In genomic region chr1:179770887-179771502, GRCh38 we compare ENCODE assay signal across 22 cellular contexts. TPM values are rescaled to one million over a fixed set of nuclear protein-coding genes. Genes with fewer than 3 reads are reported as not detected.
A peak's percentile ranks its signal among the peaks of the same experiment; 100 is the strongest.
DNase-seq lines count a peak whose midpoint lies in the region; ATAC-seq and TF ChIP-seq lines count a peak whose summit lies in the region.
"Had no signal": no experiment of that assay in that cellular context is flagged by ENCODE, and none has a peak within 500 bp of the region (broad histone marks: within the 10 kb centered on the region; RNA-seq: fewer than 3 reads in every experiment).

No MANE protein-coding gene starts in this region.

- peaks cover 0 to 39% of the 10 kb centered on the region in 2 experiments; a peak in 2 of 4 replicates for H3K4me1 ChIP-seq in SK-N-SH (ENCODE audit: control insufficient read depth in 1 of 2, insufficient read depth in 2 of 2, low read depth in 1 of 2, low read length in 1 of 2)
- H3K4me1 ChIP-seq in PC-3 (ENCODE audit: insufficient read depth, low read length): no peaks in the 10 kb centered on the region
- H3K4me1 ChIP-seq: Peyer's patch, right atrium auricular region had no signal

- no peaks in the 10 kb centered on the region for H3K27me3 Mint-ChIP-seq in activated CD4-positive, alpha-beta memory T cell treated with anti-CD3 and anti-CD28 coated beads, Interleukin-2, amount 10 ng/mL, durations not matched to agents 7 days and 5 days
- H3K27me3 Mint-ChIP-seq: activated naive CD8-positive, alpha-beta T cell treated with anti-CD3 and anti-CD28 coated beads for 36 hours; type B pancreatic cell had no signal

- H3K4me2 ChIP-seq in SK-N-SH: no peak overlapping the region
- H3K4me2 ChIP-seq in PC-3 (ENCODE audit: low read length): no peak overlapping the region
- H3K4me2 ChIP-seq: hepatocyte had no signal

- H3K4me1 Mint-ChIP-seq in activated CD4-positive, alpha-beta memory T cell treated with anti-CD3 and anti-CD28 coated beads, Interleukin-2, amount 10 ng/mL, durations not matched to agents 7 days and 5 days: no peaks in the 10 kb centered on the region
- H3K4me1 Mint-ChIP-seq: activated naive CD8-positive, alpha-beta T cell treated with anti-CD3 and anti-CD28 coated beads for 36 hours had no signal

- H3K36me3 ChIP-seq in SK-N-SH (replicated peaks in 1 of 2; ENCODE audit: control insufficient read depth in 1 of 2, insufficient read depth in 2 of 2, low read length in 1 of 2): no peaks in the 10 kb centered on the region
- no peaks in the 10 kb centered on the region for H3K36me3 ChIP-seq in PC-3 (ENCODE audit: low read depth, low read length)
- H3K36me3 ChIP-seq: Peyer's patch, right atrium auricular region had no signal

- H3F3A ChIP-seq in SK-N-SH (replicated peaks; ENCODE audit: insufficient read depth) (no peaks in the 10 kb centered on the region), PC-3 (ENCODE audit: low read length, unreplicated experiment) (no peaks in the 10 kb centered on the region)

- CTCF ChIA-PET in SK-N-SH (lab: Yijun Ruan, JAX) (interaction anchor here (0.8 to 2.9 kb wide), 7 partner anchors 8 to 64 kb away, joined by 3 to 19 read pairs (median 6); no protein-coding TSS in a partner anchor), PC-3 (lab: Charles Lee) (interaction anchor here (1.0 kb wide), 1 partner anchor 64 kb away, joined by 3 read pairs; no protein-coding TSS in a partner anchor)
- CTCF ChIA-PET in activated CD4-positive, alpha-beta memory T cell treated with anti-CD3 and anti-CD28 coated beads, Interleukin-2, amount 10 ng/mL, durations not matched to agents 7 days and 5 days (lab: Charles Lee): no interaction called here

- 54% methylated on average over 8 of the region's 9 CpGs for WGBS in SK-N-SH (ENCODE audit: low lambda C conversion rate)

- H4K20me1 ChIP-seq in SK-N-SH (ENCODE audit: insufficient read depth): no peaks in the 10 kb centered on the region
- H4K20me1 ChIP-seq in PC-3 (ENCODE audit: low read length): no peaks in the 10 kb centered on the region

- no peaks in the 10 kb centered on the region for H3K9me2 ChIP-seq in SK-N-SH
- H3K9me2 ChIP-seq in PC-3 (replicated peaks; ENCODE audit: low read length): no peaks in the 10 kb centered on the region

- no peak overlapping the region for H3K27ac Mint-ChIP-seq in activated CD4-positive, alpha-beta memory T cell treated with anti-CD3 and anti-CD28 coated beads, Interleukin-2, amount 10 ng/mL, durations not matched to agents 7 days and 5 days
- H3K27ac Mint-ChIP-seq: activated naive CD8-positive, alpha-beta T cell treated with anti-CD3 and anti-CD28 coated beads for 36 hours; type B pancreatic cell had no signal

- BruUV-seq in PC-3 (replicated peaks; lab: Mats Ljungman, UMichigan): no TSS peak

- H3K9ac ChIP-seq in SK-N-SH (no peak overlapping the region), PC-3 (ENCODE audit: low read length) (no peak overlapping the region)

- H3K4me3 ChIP-seq in SK-N-SH (ENCODE audit: low read depth in 2 of 2, low read length in 1 of 2): no peak overlapping the region; a peak in 1 of 4 replicates
- H3K4me3 ChIP-seq in PC-3 (ENCODE audit: low read length): no peak overlapping the region
- no peak overlapping the region for H3K4me3 ChIP-seq in fibroblast of pulmonary artery (replicated peaks; ENCODE audit: low read depth, low read length)
- no peak overlapping the region for H3K4me3 ChIP-seq in retinal pigment epithelial cell (ENCODE audit: low read length)
- H3K4me3 ChIP-seq: hepatocyte, Peyer's patch, right atrium auricular region, SK-N-MC had no signal

- no peak overlapping the region for H2AFZ ChIP-seq in SK-N-SH (ENCODE audit: low read depth)
- H2AFZ ChIP-seq in PC-3 (ENCODE audit: low read length): no peak overlapping the region
- H2AFZ ChIP-seq: hepatocyte had no signal

- no peaks in the 10 kb centered on the region for H3K27me3 ChIP-seq in SK-N-SH (ENCODE audit: insufficient read depth)
- no peaks in the 10 kb centered on the region for H3K27me3 ChIP-seq in PC-3 (ENCODE audit: low read length)
- H3K27me3 ChIP-seq: hepatocyte, Peyer's patch, right atrium auricular region had no signal

- intact Hi-C loops in PC-3 (cut with micrococcal nuclease): loop anchor here (2.0 kb wide), 1 partner anchor 64 kb away; no protein-coding TSS in a partner anchor

- TF ChIP-seq EP300 in SK-N-SH (IDR thresholded peaks at IDR 0.05; ENCODE audit: borderline replicate concordance in 1 of 2, low read depth in 1 of 2, low read length in 1 of 2): no peak

- H3K9me3 ChIP-seq in SK-N-SH (no peaks in the 10 kb centered on the region), PC-3 (ENCODE audit: low read length) (no peaks in the 10 kb centered on the region)
- H3K9me3 ChIP-seq: right atrium auricular region had no signal

- no peaks in the 10 kb centered on the region for H3K9me3 Mint-ChIP-seq in activated CD4-positive, alpha-beta memory T cell treated with anti-CD3 and anti-CD28 coated beads, Interleukin-2, amount 10 ng/mL, durations not matched to agents 7 days and 5 days

- H3K4me3 Mint-ChIP-seq in activated CD4-positive, alpha-beta memory T cell treated with anti-CD3 and anti-CD28 coated beads, Interleukin-2, amount 10 ng/mL, durations not matched to agents 7 days and 5 days: no peak overlapping the region
- H3K4me3 Mint-ChIP-seq: activated naive CD8-positive, alpha-beta T cell treated with anti-CD3 and anti-CD28 coated beads for 36 hours; type B pancreatic cell had no signal

- no peak for DNase-seq in SK-N-SH
- DNase-seq in PC-3: peak; percentile 22
- peak; percentile 24 for DNase-seq in fibroblast of pulmonary artery (ENCODE audit: low read depth)
- DNase-seq in retinal pigment epithelial cell (ENCODE audit: low read depth): no peak
- DNase-seq in activated CD4-positive, alpha-beta T cell treated with anti-CD3 and anti-CD28 coated beads for 1 hour: no peak
- no peak for DNase-seq in activated CD4-positive, alpha-beta memory T cell treated with anti-CD3 and anti-CD28 coated beads, Interleukin-2, amount 10 ng/mL, durations not matched to agents 7 days and 5 days
- no peak for DNase-seq in central memory CD4-positive, alpha-beta T cell
- DNase-seq: activated naive CD8-positive, alpha-beta T cell treated with anti-CD3 and anti-CD28 coated beads for 36 hours; DMS 273 treated with DMSO at 0.1 percent for 48 hours; KG1; kidney; NCI-H1694 treated with DMSO at 0.1 percent for 48 hours; NCI-H345; Peyer's patch; T-helper 9 cell had no signal

- no peak for TF ChIP-seq RAD21 in SK-N-SH (IDR thresholded peaks at IDR 0.05; ENCODE audit: low read length)

- H3K27ac ChIP-seq in SK-N-SH (ENCODE audit: low read depth in 2 of 2, low read length in 1 of 2) (peak overlapping the region in 1 of 2 experiments; percentile 56; a peak in 1 of 4 replicates), PC-3 (ENCODE audit: low read length) (no peak overlapping the region)
- H3K27ac ChIP-seq: hepatocyte, Peyer's patch, right atrium auricular region, SK-N-MC had no signal

- POLR2A ChIA-PET in SK-N-SH (lab: Yijun Ruan, JAX) (no interaction called here), PC-3 (lab: Charles Lee; ENCODE audit: unreplicated experiment) (no interaction called here)
- POLR2A ChIA-PET in activated CD4-positive, alpha-beta memory T cell treated with anti-CD3 and anti-CD28 coated beads, Interleukin-2, amount 10 ng/mL, durations not matched to agents 7 days and 5 days (lab: Charles Lee): no interaction called here

- H3K79me2 ChIP-seq in SK-N-SH (ENCODE audit: insufficient read depth) (no peaks in the 10 kb centered on the region), PC-3 (ENCODE audit: low read length) (no peaks in the 10 kb centered on the region)
- H3K79me2 ChIP-seq: hepatocyte had no signal

- H3K36me3 Mint-ChIP-seq in activated CD4-positive, alpha-beta memory T cell treated with anti-CD3 and anti-CD28 coated beads, Interleukin-2, amount 10 ng/mL, durations not matched to agents 7 days and 5 days (ENCODE audit: low read depth): no peaks in the 10 kb centered on the region
- H3K36me3 Mint-ChIP-seq: activated naive CD8-positive, alpha-beta T cell treated with anti-CD3 and anti-CD28 coated beads for 36 hours; type B pancreatic cell had no signal

- ATAC-seq in SK-N-SH treated with all-trans-retinoic acid at 6 μM for 48 hours: peak; percentile 26; the same call in 2 of the 3 replicates
- ATAC-seq in PC-3: peak; percentile 51; the same call in 1 of the 2 replicates
- ATAC-seq: activated CD4-positive, CD25-positive, alpha-beta regulatory T cell treated with anti-CD3 and anti-CD28 coated beads, Interleukin-2, amount 50 U/mL, for 24 hours had no signal

- TF ChIP-seq CTCF in SK-N-SH (IDR thresholded peaks at IDR 0.05) (no peak), PC-3 (conservative IDR thresholded peaks at IDR 0.05; ENCODE audit: low read depth, low read length) (peak; percentile 37), fibroblast of pulmonary artery (IDR thresholded peaks at IDR 0.05; ENCODE audit: low read length, missing control alignments) (peak; percentile 34), retinal pigment epithelial cell (conservative IDR thresholded peaks at IDR 0.05; ENCODE audit: low read depth, low read length) (peak; percentile 26)

TF ChIP-seq in SK-N-SH treated with all-trans-retinoic acid at 6 μM for 48 hours, 23 proteins besides CTCF, POLR2A, EP300 and RAD21 (continues in another document):
- TF ChIP-seq ZNF565 (CRISPR knock-in tag; conservative IDR thresholded peaks at IDR 0.05; ENCODE audit: low read depth) (no peak), TCF4 (CRISPR knock-in tag; IDR thresholded peaks at IDR 0.05; ENCODE audit: borderline replicate concordance) (no peak), ZFP30 (CRISPR knock-in tag; IDR thresholded peaks at IDR 0.05) (no peak), ISL1 (CRISPR knock-in tag; IDR thresholded peaks at IDR 0.05) (no peak), ZFP3 (CRISPR knock-in tag; IDR thresholded peaks at IDR 0.05) (no peak), ZC3H10 (CRISPR knock-in tag; IDR thresholded peaks at IDR 0.05) (no peak), PPARA (CRISPR knock-in tag; IDR thresholded peaks at IDR 0.05; ENCODE audit: borderline replicate concordance) (no peak), GLIS3 (CRISPR knock-in tag; IDR thresholded peaks at IDR 0.05) (no peak)

TF ChIP-seq in SK-N-SH, 30 proteins besides CTCF, POLR2A, EP300 and RAD21 (continues in another document):
- TF ChIP-seq SIN3A (IDR thresholded peaks at IDR 0.05; ENCODE audit: borderline replicate concordance, low read depth, low read length) (no peak), NRF1 (IDR thresholded peaks at IDR 0.05; ENCODE audit: low read depth, low read length) (no peak), FOXJ3 (CRISPR knock-in tag; IDR thresholded peaks at IDR 0.05) (no peak), SMC3 (IDR thresholded peaks at IDR 0.05; ENCODE audit: low read depth, low read length) (no peak), NFIC (IDR thresholded peaks at IDR 0.05; ENCODE audit: borderline replicate concordance) (no peak), MXI1 (IDR thresholded peaks at IDR 0.05; ENCODE audit: low read depth, low read length) (no peak), TCF12 (IDR thresholded peaks at IDR 0.05) (no peak)

RNA-seq across cellular contexts. Expression of gene FAM163A, which starts 27.9 kb away (rescaled TPM):
- polyA plus RNA-seq in SK-N-SH (2012; rRNA removed): 0.43 and 1.1 TPM in 2 replicates
- polyA plus RNA-seq in SK-N-SH (2012; cell fraction: cytosol; rRNA removed): 0.80 and 1.4 TPM in 2 replicates
- polyA plus RNA-seq in SK-N-SH (2012; cell fraction: nucleus; rRNA removed): 1.1 and 1.8 TPM in 2 replicates
- total RNA-seq in PC-3 (2014; rRNA removed): not detected in 2 replicates
- not detected for total RNA-seq in activated CD4-positive, alpha-beta memory T cell treated with anti-CD3 and anti-CD28 coated beads, Interleukin-2, amount 10 ng/mL, durations not matched to agents 7 days and 5 days
- total RNA-seq: activated naive CD8-positive, alpha-beta T cell treated with anti-CD3 and anti-CD28 coated beads for 36 hours; kidney; osteocyte; right atrium auricular region had no signal

Comparison
In these comparisons a context has a peak if more than half of its experiments do, and no peak if none do; other contexts are left out.
1. DNase-seq: peak in PC-3 (single experiment) and fibroblast of pulmonary artery (single experiment); none in SK-N-SH (single experiment), retinal pigment epithelial cell (single experiment), activated CD4-positive, alpha-beta T cell treated with anti-CD3 and anti-CD28 coated beads for 1 hour (single experiment), activated CD4-positive, alpha-beta memory T cell treated with anti-CD3 and anti-CD28 coated beads, Interleukin-2, amount 10 ng/mL, durations not matched to agents 7 days and 5 days (single experiment) and central memory CD4-positive, alpha-beta T cell (single experiment).